ENCODE assay signal across 2 cellular contexts in the genomic region with DNA sequence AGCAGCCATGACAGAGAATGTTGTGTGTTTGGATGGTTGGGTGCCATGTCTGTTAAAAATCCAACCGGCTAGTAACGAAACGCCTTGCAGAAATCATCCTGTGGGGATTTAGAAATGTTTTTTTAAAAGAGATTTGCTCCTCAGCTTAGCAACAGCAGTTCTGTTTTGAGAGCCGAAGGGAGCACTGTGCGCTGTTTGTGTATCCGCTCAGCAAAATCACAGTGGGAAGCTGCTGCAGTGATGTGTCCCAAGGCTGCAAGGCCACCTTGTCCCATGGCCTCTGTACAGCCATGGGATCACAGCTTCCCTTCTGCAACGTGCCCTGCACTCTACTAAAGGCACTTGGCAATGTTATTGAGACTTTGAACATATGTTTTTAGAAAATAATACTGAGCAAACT.
TF ChIP-seq lines count a peak whose summit lies in the region.

No MANE protein-coding gene starts in this region.

TF ChIP-seq in H1, 55 proteins besides CTCF, POLR2A, EP300 and RAD21:
- no peak for TF ChIP-seq SP2 (IDR thresholded peaks at IDR 0.05; ENCODE audit: low read length)
- TF ChIP-seq JUN (IDR thresholded peaks at IDR 0.05; ENCODE audit: low read depth, low read length): no peak
- no peak for TF ChIP-seq SIX5 (IDR thresholded peaks at IDR 0.05; ENCODE audit: low read depth, low read length)
- TF ChIP-seq, protein P1, sequence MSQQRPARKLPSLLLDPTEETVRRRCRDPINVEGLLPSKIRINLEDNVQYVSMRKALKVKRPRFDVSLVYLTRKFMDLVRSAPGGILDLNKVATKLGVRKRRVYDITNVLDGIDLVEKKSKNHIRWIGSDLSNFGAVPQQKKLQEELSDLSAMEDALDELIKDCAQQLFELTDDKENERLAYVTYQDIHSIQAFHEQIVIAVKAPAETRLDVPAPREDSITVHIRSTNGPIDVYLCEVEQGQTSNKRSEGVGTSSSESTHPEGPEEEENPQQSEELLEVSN (IDR thresholded peaks at IDR 0.05): no peak
- TF ChIP-seq TAF1 (IDR thresholded peaks at IDR 0.05; ENCODE audit: low read depth, low read length): no peak
- TF ChIP-seq, protein P2, sequence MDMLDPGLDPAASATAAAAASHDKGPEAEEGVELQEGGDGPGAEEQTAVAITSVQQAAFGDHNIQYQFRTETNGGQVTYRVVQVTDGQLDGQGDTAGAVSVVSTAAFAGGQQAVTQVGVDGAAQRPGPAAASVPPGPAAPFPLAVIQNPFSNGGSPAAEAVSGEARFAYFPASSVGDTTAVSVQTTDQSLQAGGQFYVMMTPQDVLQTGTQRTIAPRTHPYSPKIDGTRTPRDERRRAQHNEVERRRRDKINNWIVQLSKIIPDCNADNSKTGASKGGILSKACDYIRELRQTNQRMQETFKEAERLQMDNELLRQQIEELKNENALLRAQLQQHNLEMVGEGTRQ (IDR thresholded peaks at IDR 0.05; ENCODE audit: low read length): no peak
- TF ChIP-seq RFX5 (IDR thresholded peaks at IDR 0.05; ENCODE audit: borderline replicate concordance, low read depth, low read length): no peak
- no peak for TF ChIP-seq CEBPB (IDR thresholded peaks at IDR 0.05; ENCODE audit: low read depth, low read length)
- TF ChIP-seq YY1 (IDR thresholded peaks at IDR 0.05; ENCODE audit: low read depth, low read length): no peak
- TF ChIP-seq SRF (IDR thresholded peaks at IDR 0.05; ENCODE audit: low read depth, low read length): no peak
- TF ChIP-seq RNF2 (IDR thresholded peaks at IDR 0.05; ENCODE audit: borderline replicate concordance, low read depth, low read length, missing control alignments, poor library complexity, severe bottlenecking): no peak
- TF ChIP-seq SP4 (IDR thresholded peaks at IDR 0.05; ENCODE audit: low read length): no peak
- TF ChIP-seq SP1 (IDR thresholded peaks at IDR 0.05; ENCODE audit: low read depth, low read length): no peak
- TF ChIP-seq CHD1 (IDR thresholded peaks at IDR 0.05; ENCODE audit: low read depth, low read length): no peak
- no peak for TF ChIP-seq CBX5 (IDR thresholded peaks at IDR 0.05; ENCODE audit: low read depth, low read length)
TF ChIP-seq in H1: peak in this region for 0.

TF ChIP-seq in GM12891, 5 proteins besides CTCF, POLR2A, EP300 and RAD21:
- no peak for TF ChIP-seq POLR2AphosphoS5 (IDR thresholded peaks at IDR 0.05; ENCODE audit: low read depth, low read length)
- TF ChIP-seq SPI1 (IDR thresholded peaks at IDR 0.05; ENCODE audit: low read depth, low read length): no peak
- no peak for TF ChIP-seq POU2F2 (IDR thresholded peaks at IDR 0.05; ENCODE audit: low read depth, low read length)
- no peak for TF ChIP-seq TAF1 (IDR thresholded peaks at IDR 0.05; ENCODE audit: low read depth, low read length)
- no peak for TF ChIP-seq PAX5 (IDR thresholded peaks at IDR 0.05; ENCODE audit: insufficient read depth, low read length, severe bottlenecking)
